26 cellular contexts compared by ENCODE assay signal in genomic region chr6:159212881-159213280, GRCh38. TPM values are rescaled to one million over a fixed set of nuclear protein-coding genes. Genes with fewer than 3 reads are reported as not detected.
"Had no signal": no experiment of that assay in that cellular context is flagged by ENCODE, and none has a peak within 500 bp of the region (broad histone marks: within the 10 kb centered on the region; RNA-seq: fewer than 3 reads in every experiment).

No MANE protein-coding gene starts in this region.

- H3K4me3 Mint-ChIP-seq: immature natural killer cell; nephron; stimulated activated effector memory CD8-positive, alpha-beta T cell treated with anti-CD3 and anti-CD28 coated beads, Interleukin-12 subunit alpha, Interleukin-12 subunit beta, amount 100 ng/mL, for 72 hours had no signal

- H3K36me3 Mint-ChIP-seq: immature natural killer cell; stimulated activated effector memory CD8-positive, alpha-beta T cell treated with anti-CD3 and anti-CD28 coated beads, Interleukin-12 subunit alpha, Interleukin-12 subunit beta, amount 100 ng/mL, for 72 hours had no signal

- H3K9me3 Mint-ChIP-seq: immature natural killer cell; nephron; stimulated activated effector memory CD8-positive, alpha-beta T cell treated with anti-CD3 and anti-CD28 coated beads, Interleukin-12 subunit alpha, Interleukin-12 subunit beta, amount 100 ng/mL, for 72 hours had no signal

- H3K36me3 ChIP-seq: esophagus squamous epithelium, lower lobe of right lung, neutrophil, prostate gland, right atrium auricular region, sigmoid colon, tibial nerve, upper lobe of left lung had no signal

- H3K4me1 Mint-ChIP-seq: immature natural killer cell; stimulated activated effector memory CD8-positive, alpha-beta T cell treated with anti-CD3 and anti-CD28 coated beads, Interleukin-12 subunit alpha, Interleukin-12 subunit beta, amount 100 ng/mL, for 72 hours had no signal

- DNase-seq: dermis blood vessel endothelial cell; effector memory CD4-positive, alpha-beta T cell; erythroblast; esophagus squamous epithelium; foreskin melanocyte; glutamatergic neuron; hypothalamus; immature natural killer cell; islet precursor cell; left ventricle myocardium superior; lower lobe of right lung; sigmoid colon; stimulated activated CD4-positive, alpha-beta T cell treated with anti-CD3 and anti-CD28 coated beads, Interleukin-2, amount 100 ng/mL, for 24 hours; stimulated activated CD4-positive, alpha-beta T cell treated with anti-CD3 and anti-CD28 coated beads, Interleukin-4, amount 100 ng/mL, for 24 hours; stimulated activated naive CD4-positive, alpha-beta T cell treated with Interleukin-2 at 50 U/mL for 16 hours; substantia nigra; testis; upper lobe of left lung had no signal

- ATAC-seq: lower lobe of right lung; stimulated activated effector memory CD8-positive, alpha-beta T cell treated with anti-CD3 and anti-CD28 coated beads, Interleukin-12 subunit alpha, Interleukin-12 subunit beta, amount 100 ng/mL, for 72 hours had no signal

- H3K4me1 ChIP-seq: esophagus squamous epithelium, lower lobe of right lung, prostate gland, testis, upper lobe of left lung had no signal

- H3K4me3 ChIP-seq: coronary artery, esophagus squamous epithelium, lower lobe of right lung, prostate gland, right atrium auricular region, sigmoid colon, testis, tibial nerve, upper lobe of left lung had no signal

- H3K9me3 ChIP-seq: esophagus squamous epithelium, lower lobe of right lung, neutrophil, prostate gland, right atrium auricular region, sigmoid colon, testis, tibial nerve, upper lobe of left lung had no signal

- H3K27me3 ChIP-seq: neutrophil, right atrium auricular region, sigmoid colon, testis, tibial nerve, upper lobe of left lung had no signal

- H3K27ac ChIP-seq: coronary artery, esophagus squamous epithelium, lower lobe of right lung, neutrophil, prostate gland, right atrium auricular region, sigmoid colon, testis, tibial nerve, upper lobe of left lung had no signal

- H3K27ac Mint-ChIP-seq: immature natural killer cell; stimulated activated effector memory CD8-positive, alpha-beta T cell treated with anti-CD3 and anti-CD28 coated beads, Interleukin-12 subunit alpha, Interleukin-12 subunit beta, amount 100 ng/mL, for 72 hours had no signal

RNA-seq across cellular contexts. Expression of gene FNDC1, which starts 43.7 kb away (rescaled TPM):
- total RNA-seq: dermis blood vessel endothelial cell, mononuclear cell had no signal
- polyA plus RNA-seq: immature natural killer cell had no signal
